8 cellular contexts compared by ENCODE assay signal in genomic region chr13:79385694-79386093, GRCh38. TPM values are rescaled to one million over a fixed set of nuclear protein-coding genes. Genes with fewer than 3 reads are reported as not detected.
DNase-seq lines count a peak whose midpoint lies in the region; ATAC-seq, FAIRE-seq and TF ChIP-seq lines count a peak whose summit lies in the region.

No MANE protein-coding gene starts in this region.

- TF ChIP-seq POLR2A in right lobe of liver (IDR thresholded peaks at IDR 0.05) (no peak), HepG2 (IDR thresholded peaks at IDR 0.05; ENCODE audit: insufficient read depth in 1 of 2, low read depth in 2 of 2, low read length in 2 of 2) (no peak), transverse colon (IDR thresholded peaks at IDR 0.05) (no peak)

- ATAC-seq in right lobe of liver = peak in 3 of 4 donors; percentile 23 to 76 (median 61)
- no peak for ATAC-seq in HepG2
- peak; percentile 91 for ATAC-seq in HG02885 (IDR thresholded peaks at IDR 0.05; ENCODE audit: poor library complexity, unreplicated experiment)

- WGBS in right lobe of liver (ENCODE audit: insufficient coverage, low coverage, low lambda C conversion rate, missing lambda C conversion rate) = 27% methylated on average over 1 of the region's 1 CpG
- WGBS in HepG2 (ENCODE audit: low lambda C conversion rate) = 91% methylated on average over 1 of the region's 1 CpG
- WGBS in transverse colon (ENCODE audit: low coverage in 1 of 2), 2 donors = 22 to 47% methylated on average over 1 of the region's 1 CpG

- TF ChIP-seq EP300 in HepG2 (IDR thresholded peaks at IDR 0.05; ENCODE audit: low read depth in 2 of 2, low read length in 2 of 2) (no peak), HepG2 (CRISPR knock-in tag; IDR thresholded peaks at IDR 0.05; ENCODE audit: borderline replicate concordance) (no peak), transverse colon (IDR thresholded peaks at IDR 0.05; ENCODE audit: low read depth) (no peak)

- no peaks in the 10 kb centered on the region for H3K9me3 ChIP-seq in right lobe of liver
- H3K9me3 ChIP-seq in HepG2 (ENCODE audit: low read length) = no peaks in the 10 kb centered on the region
- H3K9me3 ChIP-seq in MG63 = no peaks in the 10 kb centered on the region
- no peaks in the 10 kb centered on the region for H3K9me3 ChIP-seq in transverse colon

- H3K27ac ChIP-seq in right lobe of liver (no peak overlapping the region), HepG2 (ENCODE audit: extremely low read length, insufficient read depth, low read length) (no peak overlapping the region), transverse colon (no peak overlapping the region)

- FAIRE-seq in HepG2 (lab: Jason Lieb, UNC) = no peak

- no peak for TF ChIP-seq RAD21 in HepG2 (CRISPR knock-in tag; IDR thresholded peaks at IDR 0.05)

- TF ChIP-seq CTCF in right lobe of liver (IDR thresholded peaks at IDR 0.05) (no peak), HepG2 (CRISPR knock-in tag; IDR thresholded peaks at IDR 0.05) (no peak), transverse colon (IDR thresholded peaks at IDR 0.05) (no peak)

- CTCF ChIA-PET in HepG2 (lab: Yijun Ruan, JAX; ENCODE audit: low intra/inter-chr PET ratio, low total read pairs) = no interaction called here

- H3K36me3 ChIP-seq in right lobe of liver = no peaks in the 10 kb centered on the region
- H3K36me3 ChIP-seq in HepG2 (replicated peaks in 1 of 2; ENCODE audit: control insufficient read depth in 1 of 2, insufficient read depth in 2 of 2, low read length in 2 of 2) = 0 out of 5 replicates have a peak, but pooled peaks cover 0 to 1% of the 10 kb centered on the region in 2 experiments
- H3K36me3 ChIP-seq in MG63 = peaks cover 36% of the 10 kb centered on the region
- no peaks in the 10 kb centered on the region for H3K36me3 ChIP-seq in transverse colon

- POLR2A ChIA-PET in HepG2 (lab: Yijun Ruan, JAX) = no interaction called here

- in situ Hi-C loops in HepG2 (cut with HindIII; ENCODE audit: extremely low pct_ligation_motif_present, low pct_unique_long_range_greater_than_20kb) (no loop called here), transverse colon (cut with MboI; ENCODE audit: low pct_ligation_motif_present in 1 of 4, low pct_unique_long_range_greater_than_20kb in 1 of 4, low sequenced_read_pairs in 3 of 4) (no loop called here)

- no peak overlapping the region for H2AFZ ChIP-seq in HepG2 (ENCODE audit: low read length)

- intact Hi-C loops in right lobe of liver (cut with DNase I) = no loop called here
- intact Hi-C loops in HepG2 (cut with micrococcal nuclease; ENCODE audit: unreplicated experiment) = no loop called here
- intact Hi-C loops in transverse colon (cut with DNase I; ENCODE audit: low total_unique reads) = no loop called here

- no TSS peak for BruUV-seq in HepG2 (replicated peaks; lab: Mats Ljungman, UMichigan)

- H3K4me2 ChIP-seq in HepG2 (ENCODE audit: low read depth, low read length) = no peak overlapping the region

- H3K9ac ChIP-seq in HepG2 (ENCODE audit: insufficient read depth, low read depth, low read length) = no peak overlapping the region

- DNase-seq in right lobe of liver (no peak), HepG2 (ENCODE audit: low spot score) (no peak), RKO (ENCODE audit: low spot score) (peak; percentile 45), myocyte (ENCODE audit: low read depth) (peak; percentile 31), MG63 (no peak), SK-N-DZ (ENCODE audit: low spot score) (no peak), transverse colon (no peak)

- H3K4me1 ChIP-seq in right lobe of liver (peaks cover 0 to 27% (median 3%) of the 10 kb centered on the region in 4 donors), HepG2 (ENCODE audit: insufficient read depth, low read length) (peaks cover 13% of the 10 kb centered on the region), transverse colon (peaks cover 7 to 78% (median 25%) of the 10 kb centered on the region in 4 donors)

- H3K27me3 ChIP-seq in right lobe of liver = no peaks in the 10 kb centered on the region
- no peaks in the 10 kb centered on the region for H3K27me3 ChIP-seq in HepG2 (ENCODE audit: control insufficient read depth in 1 of 2, insufficient read depth in 2 of 2, low read length in 2 of 2)
- H3K27me3 ChIP-seq in MG63 = no peaks in the 10 kb centered on the region
- no peaks in the 10 kb centered on the region for H3K27me3 ChIP-seq in transverse colon

- peaks cover 99% of the 10 kb centered on the region for H3K79me2 ChIP-seq in HepG2 (ENCODE audit: insufficient read depth, low read length)

- H3K4me3 ChIP-seq in right lobe of liver (no peak overlapping the region), HepG2 (replicated peaks in 1 of 3; ENCODE audit: insufficient read depth in 1 of 3, low read depth in 2 of 3, low read length in 3 of 3) (no peak overlapping the region), MG63 (no peak overlapping the region), transverse colon (no peak overlapping the region)

- peaks cover 31% of the 10 kb centered on the region; the same call in 1 of the 2 replicates for H4K20me1 ChIP-seq in HepG2 (ENCODE audit: insufficient read depth, low read length)

TF ChIP-seq in HepG2, 621 proteins besides CTCF, POLR2A, EP300 and RAD21 (continues in another document):
- TF ChIP-seq REXO4 (CRISPR knock-in tag; IDR thresholded peaks at IDR 0.05; ENCODE audit: borderline replicate concordance) (no peak), ZNF629 (CRISPR knock-in tag; conservative IDR thresholded peaks at IDR 0.05) (no peak), ZFX (CRISPR knock-in tag; IDR thresholded peaks at IDR 0.05; ENCODE audit: low read depth) (no peak), TMF1 (CRISPR knock-in tag; IDR thresholded peaks at IDR 0.05; ENCODE audit: low read depth) (no peak), ARNT2 (CRISPR knock-in tag; IDR thresholded peaks at IDR 0.05; ENCODE audit: low read depth) (no peak), SOX13 (IDR thresholded peaks at IDR 0.05) (no peak), SOX13 (CRISPR knock-in tag; conservative IDR thresholded peaks at IDR 0.05 in 1 of 2, IDR thresholded peaks at IDR 0.05 in 1 of 2) (no peak), RARG (CRISPR knock-in tag; IDR thresholded peaks at IDR 0.05; ENCODE audit: low read depth) (no peak), CSRNP1 (CRISPR knock-in tag; IDR thresholded peaks at IDR 0.05) (no peak), ZNF205 (CRISPR knock-in tag; IDR thresholded peaks at IDR 0.05) (no peak), ZFP36 (IDR thresholded peaks at IDR 0.05; ENCODE audit: borderline replicate concordance, low read depth, low read length, partially characterized antibody) (no peak), PHB2 (IDR thresholded peaks at IDR 0.05; ENCODE audit: partially characterized antibody) (no peak), MAZ (IDR thresholded peaks at IDR 0.05; ENCODE audit: borderline replicate concordance, low read depth, low read length) (no peak), MAZ (CRISPR knock-in tag; IDR thresholded peaks at IDR 0.05; ENCODE audit: low read depth) (no peak), SAFB2 (CRISPR knock-in tag; IDR thresholded peaks at IDR 0.05; ENCODE audit: borderline replicate concordance, low read depth) (no peak), IRX3 (CRISPR knock-in tag; IDR thresholded peaks at IDR 0.05; ENCODE audit: borderline replicate concordance, low read depth) (no peak)

RNA-seq across cellular contexts. Expression of gene RBM26, which starts 20.4 kb away (rescaled TPM):
- total RNA-seq in right lobe of liver = 10 to 100 TPM; 12.9 to 16.7 (median 15.1) TPM
- total RNA-seq in HepG2 (2016; rRNA removed; fragmentation: Illumina TruSeq; extraction: Trizol) = 28.6 and 34.4 TPM in 2 replicates
- 8.0 and 10.1 TPM in 2 replicates for total RNA-seq in HepG2 (2016; cell fraction: cytosol; rRNA removed; fragmentation: Illumina TruSeq; extraction: Trizol; ENCODE audit: low read depth)
- 25.2 and 36.1 TPM in 2 replicates for total RNA-seq in HepG2 (2016; cell fraction: insoluble cytoplasmic fraction; rRNA removed; fragmentation: Illumina TruSeq; extraction: Trizol)
- 12.0 and 13.4 TPM in 2 replicates for total RNA-seq in HepG2 (2016; cell fraction: membrane; rRNA removed; fragmentation: Illumina TruSeq; extraction: Trizol)
- 75.3 and 77.9 TPM in 2 replicates for total RNA-seq in HepG2 (2016; cell fraction: nucleus; rRNA removed; fragmentation: Illumina TruSeq; extraction: Trizol)
- 16.1 and 19.4 TPM in 2 replicates for polyA plus RNA-seq in HepG2 (2011; rRNA removed)
- 4.3 and 5.8 TPM in 2 replicates for polyA plus RNA-seq in HepG2 (2011; cell fraction: cytosol; rRNA removed)
- polyA plus RNA-seq in HepG2 (2011; cell fraction: nucleus; rRNA removed) = 40.1 and 43.2 TPM in 2 replicates
- 18.6 and 26.4 TPM in 2 replicates for polyA plus RNA-seq in HepG2 (2012)
- polyA plus RNA-seq in HepG2 (2016; cell fraction: cytosol; fragmentation: Illumina TruSeq; extraction: Trizol; ENCODE audit: low read depth) = 0.87 and 1.1 TPM in 2 replicates
- 26.2 and 29.3 TPM in 2 replicates for polyA plus RNA-seq in HepG2 (2016; cell fraction: insoluble cytoplasmic fraction; fragmentation: Illumina TruSeq; extraction: Trizol; ENCODE audit: low read depth)
- polyA plus RNA-seq in HepG2 (2016; cell fraction: membrane; fragmentation: Illumina TruSeq; extraction: Trizol; ENCODE audit: low read depth) = 2.9 and 3.1 TPM in 2 replicates
- 91.7 and 94.4 TPM in 2 replicates for polyA plus RNA-seq in HepG2 (2016; cell fraction: nucleus; fragmentation: Illumina TruSeq; extraction: Trizol; ENCODE audit: insufficient read depth, low read depth)
- polyA minus RNA-seq in HepG2 (2011; rRNA and poly(A)+ RNA removed; ENCODE audit: low replicate concordance) = 23.1 and 34.2 TPM in 2 replicates
- polyA minus RNA-seq in HepG2 (2011; cell fraction: cytosol; rRNA and poly(A)+ RNA removed) = 9.2 and 9.8 TPM in 2 replicates
- 111 and 119 TPM in 2 replicates for polyA minus RNA-seq in HepG2 (2011; cell fraction: nucleus; rRNA and poly(A)+ RNA removed)
- total RNA-seq in myocyte = 40.7 and 43.2 TPM in 2 replicates
- polyA plus RNA-seq in myocyte (2012) = 14.2 TPM
- total RNA-seq in MG63 (2014; rRNA removed; shearing (Covaris generic); ENCODE audit: low replicate concordance) = 22.7 and 24.6 TPM in 2 replicates
- 40.1 and 52.0 TPM in 2 replicates for polyA plus RNA-seq in SK-N-DZ (2014; cell fraction: cytosol; rRNA removed)
- polyA plus RNA-seq in SK-N-DZ (2014; cell fraction: nucleus; rRNA removed) = 96.3 and 128 TPM in 2 replicates
- total RNA-seq in transverse colon = 10 to 100 TPM; 13.9 to 52.7 (median 45.1) TPM

Comparison
In these comparisons a context has a peak if more than half of its experiments do, and no peak if none do; other contexts are left out.
1. DNase-seq: peak in RKO (single experiment) and myocyte (single experiment); none in right lobe of liver (0 of 3), HepG2 (single experiment), MG63 (single experiment), SK-N-DZ (single experiment) and transverse colon (single experiment).